ENCODE assay signal across 14 cellular contexts in the genomic region with DNA sequence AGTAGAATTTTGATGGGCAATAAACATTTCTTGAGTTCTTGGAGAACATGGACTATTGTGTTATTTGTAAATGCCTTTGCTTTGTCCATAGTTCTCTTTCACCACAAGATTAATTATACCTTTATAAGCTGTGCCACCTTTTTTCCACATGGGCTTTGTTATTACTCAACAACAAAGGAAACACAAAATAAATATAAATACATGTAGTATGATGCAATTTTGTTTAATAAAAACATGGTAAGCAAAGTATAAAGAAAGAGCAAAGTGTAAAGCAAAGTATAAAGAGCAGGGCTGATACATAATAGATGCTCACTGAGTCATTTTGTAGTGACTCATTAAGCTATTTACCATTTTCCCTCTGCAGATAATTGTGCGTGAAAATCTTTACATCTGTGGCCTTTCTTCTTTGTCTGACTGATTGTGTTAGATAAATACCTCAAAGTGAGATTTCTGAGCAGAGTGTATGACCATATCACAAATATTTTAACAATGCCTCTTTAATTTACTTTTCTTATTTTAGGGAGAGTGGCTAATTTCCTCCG.
DNase-seq lines count a peak whose midpoint lies in the region; ATAC-seq, FAIRE-seq and TF ChIP-seq lines count a peak whose summit lies in the region.
"Had no signal": no experiment of that assay in that cellular context is flagged by ENCODE, and none has a peak within 500 bp of the region (broad histone marks: within the 10 kb centered on the region; RNA-seq: fewer than 3 reads in every experiment).

No MANE protein-coding gene starts in this region.

- RAD21 ChIA-PET in GM12878 (lab: Charles Lee; ENCODE audit: unreplicated experiment), result no interaction called here

- H3K9ac ChIP-seq in IMR-90 (ENCODE audit: low read depth, low read length), result no peak overlapping the region
- no peak overlapping the region for H3K9ac ChIP-seq in GM12878 (ENCODE audit: control insufficient read depth, insufficient read depth, low read length)

- H3K9me3 ChIP-seq in IMR-90 (ENCODE audit: control insufficient read depth, insufficient read depth, low read length), result peaks cover 4% of the 10 kb centered on the region; the same call in 1 of the 2 replicates
- peaks cover 33% of the 10 kb centered on the region for H3K9me3 ChIP-seq in GM12878 (replicated peaks; ENCODE audit: control insufficient read depth, insufficient read depth, low read length)

- H3K4me1 ChIP-seq in IMR-90 (ENCODE audit: control insufficient read depth, insufficient read depth, low read length) (no peaks in the 10 kb centered on the region; the same call in 1 of the 2 replicates), GM12878 (ENCODE audit: control insufficient read depth, insufficient read depth, low read length) (peaks cover 3% of the 10 kb centered on the region)

- TF ChIP-seq POLR2A in IMR-90 (IDR thresholded peaks at IDR 0.05; ENCODE audit: low read depth, low read length) (no peak), GM12878 (IDR thresholded peaks at IDR 0.05; ENCODE audit: low read depth, low read length) (no peak)

- H3K4me3 ChIP-seq in IMR-90 (ENCODE audit: insufficient read depth, low read depth, low read length), result no peak overlapping the region
- no peak overlapping the region for H3K4me3 ChIP-seq in GM12878

- H2AFZ ChIP-seq in IMR-90 (replicated peaks; ENCODE audit: low read length, poor library complexity) (no peak overlapping the region), GM12878 (ENCODE audit: control insufficient read depth, low read depth, low read length) (no peak overlapping the region)

- H3K56ac ChIP-seq in IMR-90 (ENCODE audit: extremely low read depth, insufficient read depth, low read length), result no peak overlapping the region

- H2BK120ac ChIP-seq in IMR-90 (ENCODE audit: low read depth, low read length), result no peak overlapping the region

- no peaks in the 10 kb centered on the region for H3K36me3 ChIP-seq in IMR-90 (ENCODE audit: control insufficient read depth, insufficient read depth, low read length)
- H3K36me3 ChIP-seq in GM12878 (ENCODE audit: control insufficient read depth in 2 of 2, insufficient read depth in 2 of 2, low read length in 1 of 2), result no peaks in the 10 kb centered on the region

- H2BK15ac ChIP-seq in IMR-90 (ENCODE audit: low read depth, low read length), result no peak overlapping the region

- H2BK5ac ChIP-seq in IMR-90 (ENCODE audit: low read depth, low read length, poor library complexity, severe bottlenecking), result no peak overlapping the region

- no peaks in the 10 kb centered on the region; the same call in 1 of the 2 replicates for H3K9me1 ChIP-seq in IMR-90 (ENCODE audit: insufficient read depth, low read length)

- TF ChIP-seq RAD21 in IMR-90 (IDR thresholded peaks at IDR 0.05; ENCODE audit: low read length), result no peak
- no peak for TF ChIP-seq RAD21 in GM12878 (IDR thresholded peaks at IDR 0.05; ENCODE audit: insufficient read depth, low read depth, low read length)

- POLR2A ChIA-PET in IMR-90 (lab: Charles Lee; ENCODE audit: unreplicated experiment) (no interaction called here), GM12878 (lab: Charles Lee) (no interaction called here)

- BruUV-seq in IMR-90 (replicated peaks; lab: Mats Ljungman, UMichigan), result no TSS peak
- no TSS peak for BruUV-seq in GM12878 (replicated peaks; lab: Mats Ljungman, UMichigan)

- no peak overlapping the region for H3K4ac ChIP-seq in IMR-90 (ENCODE audit: low read depth, low read length)

- H2AK5ac ChIP-seq in IMR-90 (ENCODE audit: low read depth, low read length), result no peak overlapping the region

- H2AK9ac ChIP-seq in IMR-90 (replicated peaks; ENCODE audit: low read depth, low read length, poor library complexity), result no peak overlapping the region

- H4K8ac ChIP-seq in IMR-90 (ENCODE audit: low read depth in 2 of 2, low read length in 2 of 2), result no peak overlapping the region

- TF ChIP-seq CTCF in IMR-90 (conservative IDR thresholded peaks at IDR 0.05; ENCODE audit: low read depth, low read length) (no peak), GM12878 (IDR thresholded peaks at IDR 0.05 in 2 of 3, conservative IDR thresholded peaks at IDR 0.05 in 1 of 3; ENCODE audit: control insufficient read depth in 2 of 3, extremely low read depth in 1 of 3, insufficient read depth in 1 of 3, low read depth in 3 of 3, low read length in 3 of 3) (no peak), natural killer cell (IDR thresholded peaks at IDR 0.05) (no peak)

- CTCF ChIA-PET in IMR-90 (lab: Yijun Ruan, JAX), result interaction anchor here (1.2 kb wide), 1 partner anchor 66 kb away, joined by 12 read pairs; no protein-coding TSS in a partner anchor
- CTCF ChIA-PET in GM12878 (lab: Yijun Ruan, JAX), result interaction anchor here (0.6 to 0.8 kb wide), 2 partner anchors 41 to 273 kb away, joined by 3 to 4 read pairs; no protein-coding TSS in a partner anchor

- H4K5ac ChIP-seq in IMR-90 (ENCODE audit: low read depth, low read length), result no peak overlapping the region

- H3K14ac ChIP-seq in IMR-90 (replicated peaks; ENCODE audit: low read depth, low read length), result no peak overlapping the region

- dilution Hi-C loops in IMR-90 (cut with HindIII; ENCODE audit: low sequenced_read_pairs, unreplicated experiment), result no loop called here

- ATAC-seq in IMR-90 (ENCODE audit: low read depth), result peak; percentile 62
- ATAC-seq in GM12878, result peak; percentile 36
- peak; percentile 57 to 87 (median 78) for ATAC-seq in natural killer cell

- H4K20me1 ChIP-seq in IMR-90 (ENCODE audit: insufficient read depth, low read length) (no peaks in the 10 kb centered on the region), GM12878 (ENCODE audit: control insufficient read depth, insufficient read depth) (no peaks in the 10 kb centered on the region)

- DNase-seq in GM19239 (ENCODE audit: insufficient read length, low spot score), result no peak
- no peak for DNase-seq in IMR-90
- DNase-seq in GM12878 (ENCODE audit: low read depth, low spot score), result no peak
- DNase-seq in natural killer cell, result no peak
- DNase-seq in stimulated activated CD4-positive, alpha-beta T cell treated with anti-CD3 and anti-CD28 coated beads, Interleukin-12 subunit alpha, Interleukin-12 subunit beta, amount 100 ng/mL, for 4 hours, result no peak
- DNase-seq in NCI-H446 (lab: John Stamatoyannopoulos, UW), result no peak
- DNase-seq in stimulated activated CD4-positive, alpha-beta T cell treated with anti-CD3 and anti-CD28 coated beads, Interleukin-4, amount 100 ng/mL, for 24 hours, result no peak
- DNase-seq: activated naive CD8-positive, alpha-beta T cell treated with anti-CD3 and anti-CD28 coated beads, Interleukin-2, amount 10 ng/mL, durations not matched to agents 7 days and 5 days; effector CD8-positive, alpha-beta T cell; NCI-H2029; NCI-H524 treated with DMSO at 0.1 percent for 48 hours; substantia nigra had no signal

- H3K4me1 Mint-ChIP-seq in natural killer cell, result peaks cover 43 to 52% of the 10 kb centered on the region in 2 donors
- H3K4me1 Mint-ChIP-seq: nephron had no signal

- H3K27me3 ChIP-seq in IMR-90 (ENCODE audit: control insufficient read depth, insufficient read depth, low read length), result no peaks in the 10 kb centered on the region
- no peaks in the 10 kb centered on the region for H3K27me3 ChIP-seq in GM12878 (replicated peaks in 1 of 2; ENCODE audit: control insufficient read depth in 2 of 2, insufficient read depth in 2 of 2, low read length in 1 of 2)

- SMC1A ChIA-PET in GM12878 (lab: Charles Lee; ENCODE audit: uncharacterized antibody, unreplicated experiment), result no interaction called here

- H3K27me3 Mint-ChIP-seq in natural killer cell (ENCODE audit: low read depth in 2 of 2), result no peaks in the 10 kb centered on the region
- H3K27me3 Mint-ChIP-seq: activated naive CD8-positive, alpha-beta T cell treated with anti-CD3 and anti-CD28 coated beads, Interleukin-2, amount 10 ng/mL, durations not matched to agents 7 days and 5 days had no signal

- H3K79me2 ChIP-seq in GM12878 (ENCODE audit: control insufficient read depth, insufficient read depth, low read length), result peaks cover 62% of the 10 kb centered on the region

- no peak overlapping the region for H3K4me3 Mint-ChIP-seq in natural killer cell
- H3K4me3 Mint-ChIP-seq: activated naive CD8-positive, alpha-beta T cell treated with anti-CD3 and anti-CD28 coated beads, Interleukin-2, amount 10 ng/mL, durations not matched to agents 7 days and 5 days; CD14-positive monocyte; nephron had no signal

- WGBS in IMR-90 (ENCODE audit: extremely low coverage in 2 of 2, insufficient read length in 1 of 2), 2 experiments, result no CpG with 5 or more reads among the region's 2 CpGs
- 63% methylated on average over 2 of the region's 2 CpGs for WGBS in GM12878 (ENCODE audit: insufficient coverage, insufficient replicate concordance, low lambda C conversion rate, missing lambda C conversion rate)

- H3K79me1 ChIP-seq in IMR-90 (ENCODE audit: low read depth in 1 of 2, low read length in 2 of 2), result no peaks in the 10 kb centered on the region

- no peak overlapping the region for H3K23ac ChIP-seq in IMR-90 (ENCODE audit: low read depth, low read length)

- FAIRE-seq in GM19239 (lab: Jason Lieb, UNC) (peak; percentile 84), GM12878 (lab: Jason Lieb, UNC) (no peak)

- no peak overlapping the region for H3K27ac ChIP-seq in IMR-90 (ENCODE audit: insufficient read depth, low read length)
- no peak overlapping the region for H3K27ac ChIP-seq in GM12878 (ENCODE audit: control insufficient read depth, insufficient read depth)

- no peak overlapping the region for H4K91ac ChIP-seq in IMR-90 (ENCODE audit: insufficient read depth, low read depth, low read length)

- in situ Hi-C loops in IMR-90 (cut with MboI; ENCODE audit: low sequenced_read_pairs), result no loop called here
- in situ Hi-C loops in GM12878 (cut with MboI), result no loop called here

- no peak for TF ChIP-seq EP300 in GM12878 (IDR thresholded peaks at IDR 0.05; ENCODE audit: borderline replicate concordance in 1 of 2, control insufficient read depth in 1 of 2, low read depth in 2 of 2, low read length in 2 of 2)

- H3K4me2 ChIP-seq in IMR-90 (ENCODE audit: low read depth, low read length), result no peak overlapping the region
- H3K4me2 ChIP-seq in GM12878 (ENCODE audit: control insufficient read depth, insufficient read depth), result no peak overlapping the region

- H2BK20ac ChIP-seq in IMR-90 (ENCODE audit: low read depth, low read length), result no peak overlapping the region

- intact Hi-C loops in IMR-90 (cut with micrococcal nuclease), result no loop called here
- intact Hi-C loops in GM12878 (cut with micrococcal nuclease; ENCODE audit: unreplicated experiment), result no loop called here
- intact Hi-C loops in natural killer cell (cut with micrococcal nuclease), result no loop called here

- H3K27ac Mint-ChIP-seq in natural killer cell, result peak overlapping the region; percentile 7 to 56
- H3K27ac Mint-ChIP-seq: activated naive CD8-positive, alpha-beta T cell treated with anti-CD3 and anti-CD28 coated beads, Interleukin-2, amount 10 ng/mL, durations not matched to agents 7 days and 5 days; nephron had no signal

- H3K18ac ChIP-seq in IMR-90 (ENCODE audit: low read depth, low read length), result no peak overlapping the region

- peaks cover 4% of the 10 kb centered on the region in 2 donors for H3K9me3 Mint-ChIP-seq in natural killer cell

- H3K36me3 Mint-ChIP-seq in natural killer cell, result peaks cover 27% of the 10 kb centered on the region

TF ChIP-seq in IMR-90, 13 proteins besides CTCF, POLR2A, EP300 and RAD21 (continues in another document):
- peak; percentile 50; the same call in 1 of the 2 replicates for TF ChIP-seq CEBPB (IDR thresholded peaks at IDR 0.05; ENCODE audit: low read depth, low read length)

TF ChIP-seq in GM12878, 131 proteins besides CTCF, POLR2A, EP300 and RAD21 (continues in another document):
- no peak for TF ChIP-seq SMAD5 (IDR thresholded peaks at IDR 0.05; ENCODE audit: low read depth)
